ENCODE assay signal across 8 cellular contexts in genomic region chr20:62365814-62366369, GRCh38. TPM values are rescaled to one million over a fixed set of nuclear protein-coding genes. Genes with fewer than 3 reads are reported as not detected.
DNase-seq lines count a peak whose midpoint lies in the region; ATAC-seq and TF ChIP-seq lines count a peak whose summit lies in the region.

No MANE protein-coding gene starts in this region.

- no peaks in the 10 kb centered on the region for H3K9me3 Mint-ChIP-seq in stimulated activated naive CD8-positive, alpha-beta T cell treated with anti-CD3 and anti-CD28 coated beads, Interleukin-15, amount 100 ng/mL, for 72 hours

- peak overlapping the region; percentile 53 for H3K9ac ChIP-seq in parathyroid adenoma

- no peak for ATAC-seq in GM21723 (IDR thresholded peaks at IDR 0.05; ENCODE audit: unreplicated experiment)
- no peak for ATAC-seq in HG03457 (IDR thresholded peaks at IDR 0.05; ENCODE audit: unreplicated experiment)
- ATAC-seq in stimulated activated naive CD8-positive, alpha-beta T cell treated with anti-CD3 and anti-CD28 coated beads, Interleukin-15, amount 100 ng/mL, for 72 hours: no peak

- H3K79me2 ChIP-seq in parathyroid adenoma: peaks cover 2% of the 10 kb centered on the region

- H3K9me3 ChIP-seq in Peyer's patch (no peaks in the 10 kb centered on the region), parathyroid adenoma (ENCODE audit: control insufficient read depth, low read length) (no peaks in the 10 kb centered on the region)

- H3K4me3 Mint-ChIP-seq in stimulated activated naive CD8-positive, alpha-beta T cell treated with anti-CD3 and anti-CD28 coated beads, Interleukin-15, amount 100 ng/mL, for 72 hours: peak overlapping the region in 1 of 2 donors; percentile 46

- peaks cover 0 to 15% of the 10 kb centered on the region in 2 donors for H3K27me3 ChIP-seq in Peyer's patch
- H3K27me3 ChIP-seq in parathyroid adenoma (ENCODE audit: control insufficient read depth, insufficient read depth, low read length): no peaks in the 10 kb centered on the region

- H3K27ac ChIP-seq in Peyer's patch: peak overlapping the region in 3 of 4 donors; percentile 74 to 80 (median 78)
- H3K27ac ChIP-seq in parathyroid adenoma: peak overlapping the region; percentile 61

- no peak overlapping the region for H3K27ac Mint-ChIP-seq in stimulated activated naive CD8-positive, alpha-beta T cell treated with anti-CD3 and anti-CD28 coated beads, Interleukin-15, amount 100 ng/mL, for 72 hours

- H3K36me3 ChIP-seq in Peyer's patch (no peaks in the 10 kb centered on the region), parathyroid adenoma (ENCODE audit: control insufficient read depth, insufficient read depth, low read length) (no peaks in the 10 kb centered on the region)

- peak overlapping the region; percentile 25 for H2AFZ ChIP-seq in parathyroid adenoma

- TF ChIP-seq CTCF in GM12864 (IDR thresholded peaks at IDR 0.05; ENCODE audit: low read depth, low read length, missing control alignments): no peak
- TF ChIP-seq CTCF in Peyer's patch (IDR thresholded peaks at IDR 0.05): no peak
- no peak for TF ChIP-seq CTCF in fibroblast of mammary gland (conservative IDR thresholded peaks at IDR 0.05; ENCODE audit: control insufficient read depth, insufficient read depth, low read depth, low read length)
- TF ChIP-seq CTCF in parathyroid adenoma (IDR thresholded peaks at IDR 0.05): no peak

- H3K4me3 ChIP-seq in GM12864 (ENCODE audit: low read depth, low read length): peak overlapping the region; percentile 63
- peak overlapping the region; percentile 43 to 87 (median 73) for H3K4me3 ChIP-seq in Peyer's patch
- peak overlapping the region; percentile 30 for H3K4me3 ChIP-seq in fibroblast of mammary gland (ENCODE audit: control insufficient read depth, low read depth, low read length)
- peak overlapping the region; percentile 82 for H3K4me3 ChIP-seq in parathyroid adenoma (ENCODE audit: low read depth, low read length)

- H3K4me1 ChIP-seq in Peyer's patch (peaks cover 3 to 70% (median 32%) of the 10 kb centered on the region in 4 donors), parathyroid adenoma (peaks cover 36% of the 10 kb centered on the region)

- no peak for TF ChIP-seq POLR2A in Peyer's patch (IDR thresholded peaks at IDR 0.05)

- H3K27me3 Mint-ChIP-seq in stimulated activated naive CD8-positive, alpha-beta T cell treated with anti-CD3 and anti-CD28 coated beads, Interleukin-15, amount 100 ng/mL, for 72 hours: peaks cover 60% of the 10 kb centered on the region

- DNase-seq in GM12864 (ENCODE audit: low read depth) (no peak), Peyer's patch (no peak), fibroblast of mammary gland (ENCODE audit: low read depth) (no peak), AG08395 (ENCODE audit: low spot score) (no peak)
- DNase-seq in stimulated activated naive CD8-positive, alpha-beta T cell treated with anti-CD3 and anti-CD28 coated beads, Interleukin-15, amount 100 ng/mL, for 72 hours: no peak

- H3K4me2 ChIP-seq in parathyroid adenoma (ENCODE audit: low read length): peak overlapping the region; percentile 96

- peaks cover 26% of the 10 kb centered on the region for H3K4me1 Mint-ChIP-seq in stimulated activated naive CD8-positive, alpha-beta T cell treated with anti-CD3 and anti-CD28 coated beads, Interleukin-15, amount 100 ng/mL, for 72 hours

RNA-seq across cellular contexts. Expression of gene LAMA5, which starts 1.2 kb away (rescaled TPM):
- total RNA-seq in Peyer's patch: 100 to 1,000 TPM in 2 of 4 donors, 10 to 100 TPM in 2; 31.2 to 328 (median 87.3) TPM

RNA-seq across cellular contexts. Expression of gene RPS21, which starts 21.0 kb away (rescaled TPM):
- 100 to 1,000 TPM; 507 to 769 (median 622) TPM for total RNA-seq in Peyer's patch

RNA-seq across cellular contexts. Expression of gene CABLES2, which starts 41.2 kb away (rescaled TPM):
- 10 to 100 TPM in 2 of 4 donors, 1 to 10 TPM in 2; 7.2 to 33.8 (median 11.1) TPM for total RNA-seq in Peyer's patch

Comparison
In these comparisons a context has a peak if more than half of its experiments do, and no peak if none do; other contexts are left out.
1. H3K4me3 ChIP-seq: peak in every context shown above with its lines; median percentile 82 in parathyroid adenoma; 73 in Peyer's patch; 63 in GM12864; 30 in fibroblast of mammary gland.